In the genomic region with DNA sequence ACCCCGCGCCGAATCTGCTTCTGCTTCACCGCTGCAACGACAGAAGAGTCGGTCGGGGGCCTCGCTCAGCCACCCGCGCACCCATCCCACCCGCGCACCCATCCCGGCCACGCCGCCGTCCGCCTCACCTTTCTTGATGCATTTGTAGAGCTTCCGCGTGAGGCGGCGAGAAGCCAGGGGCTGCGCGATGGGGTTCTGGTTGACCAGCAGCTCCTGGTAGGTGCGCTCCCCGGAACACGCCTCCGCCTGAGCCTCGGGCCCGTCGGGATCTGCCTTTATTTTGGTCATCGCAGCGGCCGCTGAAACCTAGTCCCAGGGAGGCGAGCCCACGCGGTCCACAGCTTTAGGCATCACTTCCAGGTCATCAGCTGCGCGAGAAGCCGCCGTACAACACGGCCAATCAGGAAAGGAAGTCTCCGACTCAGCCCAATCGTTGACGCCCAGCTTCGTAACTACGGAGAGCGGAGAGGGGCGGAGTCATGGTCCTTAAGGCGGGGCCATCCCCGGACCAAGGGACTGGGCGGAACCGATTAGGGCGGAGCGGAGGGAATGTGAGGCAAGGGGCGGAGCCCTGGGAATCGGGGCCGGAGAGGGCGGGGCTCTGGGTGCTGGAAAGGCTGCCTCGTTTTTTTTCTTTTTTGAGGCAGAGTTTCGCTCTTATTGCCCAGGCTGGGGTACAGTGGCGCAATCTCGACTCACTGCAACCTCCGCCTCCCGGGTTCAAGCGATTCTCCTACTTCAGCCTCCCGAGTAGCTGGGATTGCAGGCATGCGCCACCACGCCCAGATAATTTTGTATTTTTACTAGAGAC, we compare ENCODE assay signal across 8 cellular contexts. TPM values are rescaled to one million over a fixed set of nuclear protein-coding genes. Genes with fewer than 3 reads are reported as not detected.
A peak's percentile ranks its signal among the peaks of the same experiment; 100 is the strongest.
DNase-seq lines count a peak whose midpoint lies in the region; TF ChIP-seq lines count a peak whose summit lies in the region.

A gene (minus strand): TSS at position 356 of the 811 bp plus-strand sequence. CDS start 68 bp downstream, at position 288.

- H3K4me3 ChIP-seq in NB4 (ENCODE audit: low read depth, low read length) (peak within 1 kb of the TSS; percentile 88), SK-N-MC (peak within 1 kb of the TSS; percentile 84)

- H3K36me3 Mint-ChIP-seq in HFFc6 (ENCODE audit: low read depth): peaks cover 27% of the 10 kb centered on the region; the same call in 1 of the 2 replicates
- peaks cover 22% of the 10 kb centered on the region for H3K36me3 Mint-ChIP-seq in activated naive CD4-positive, alpha-beta T cell treated with anti-CD3 and anti-CD28 coated beads, Interleukin-2, amount 10 ng/mL, durations not matched to agents 7 days and 5 days

- CTCF ChIA-PET in activated naive CD4-positive, alpha-beta T cell treated with anti-CD3 and anti-CD28 coated beads, Interleukin-2, amount 10 ng/mL, durations not matched to agents 7 days and 5 days (lab: Charles Lee): interaction anchor here (1.0 to 1.5 kb wide), 4 partner anchors 9 to 78 kb away, joined by 4 to 6 read pairs (median 5); no protein-coding TSS in a partner anchor

- H3K9ac ChIP-seq in SK-N-MC (ENCODE audit: insufficient read length): peak within 1 kb of the TSS; percentile 80

- TF ChIP-seq CTCF in HFFc6 (IDR thresholded peaks at IDR 0.05) (no peak), NB4 (IDR thresholded peaks at IDR 0.05; ENCODE audit: low read depth, low read length) (no peak)

- peak within 1 kb of the TSS; percentile 95 for H3K4me3 Mint-ChIP-seq in HFFc6
- H3K4me3 Mint-ChIP-seq in activated naive CD4-positive, alpha-beta T cell treated with anti-CD3 and anti-CD28 coated beads, Interleukin-2, amount 10 ng/mL, durations not matched to agents 7 days and 5 days: peak within 1 kb of the TSS; percentile 95

- H3K27me3 Mint-ChIP-seq in HFFc6 (ENCODE audit: insufficient read depth): no peaks in the 10 kb centered on the region; the same call in 1 of the 2 replicates
- no peaks in the 10 kb centered on the region for H3K27me3 Mint-ChIP-seq in activated naive CD4-positive, alpha-beta T cell treated with anti-CD3 and anti-CD28 coated beads, Interleukin-2, amount 10 ng/mL, durations not matched to agents 7 days and 5 days

- peaks cover 30% of the 10 kb centered on the region for H3K4me1 Mint-ChIP-seq in HFFc6 (ENCODE audit: low read depth)
- H3K4me1 Mint-ChIP-seq in activated naive CD4-positive, alpha-beta T cell treated with anti-CD3 and anti-CD28 coated beads, Interleukin-2, amount 10 ng/mL, durations not matched to agents 7 days and 5 days: peaks cover 52% of the 10 kb centered on the region

- DNase-seq in GM04503 (ENCODE audit: low read depth): peak; percentile 92
- DNase-seq in HFFc6: peak; percentile 98
- DNase-seq in NB4 (ENCODE audit: low read depth): peak; percentile 98
- peak; percentile 93 for DNase-seq in SK-N-MC (ENCODE audit: low read depth, low spot score)
- peak; percentile 99 for DNase-seq in activated naive CD4-positive, alpha-beta T cell treated with anti-CD3 and anti-CD28 coated beads, Interleukin-2, amount 10 ng/mL, durations not matched to agents 7 days and 5 days
- DNase-seq in germinal center (ENCODE audit: low spot score): peak; percentile 97
- peak; percentile 94 for DNase-seq in non-pigmented ciliary epithelial cell (ENCODE audit: low read depth)
- peak; percentile 100 for DNase-seq in superior temporal gyrus (ENCODE audit: extremely low spot score)

- peaks cover 39% of the 10 kb centered on the region; the same call in 1 of the 2 replicates for H3K36me3 ChIP-seq in SK-N-MC (ENCODE audit: insufficient read depth, low read length)

- H3K9me3 Mint-ChIP-seq in HFFc6: no peaks in the 10 kb centered on the region
- H3K9me3 Mint-ChIP-seq in activated naive CD4-positive, alpha-beta T cell treated with anti-CD3 and anti-CD28 coated beads, Interleukin-2, amount 10 ng/mL, durations not matched to agents 7 days and 5 days: no peaks in the 10 kb centered on the region

- H3K9me3 ChIP-seq in SK-N-MC (ENCODE audit: low read depth, low read length): no peaks in the 10 kb centered on the region

- TF ChIP-seq POLR2A in NB4 (IDR thresholded peaks at IDR 0.05; ENCODE audit: extremely low read depth, insufficient read length): peak; percentile 29

- H3K27ac Mint-ChIP-seq in HFFc6: peak within 1 kb of the TSS; percentile 88
- peak within 1 kb of the TSS; percentile 90 for H3K27ac Mint-ChIP-seq in activated naive CD4-positive, alpha-beta T cell treated with anti-CD3 and anti-CD28 coated beads, Interleukin-2, amount 10 ng/mL, durations not matched to agents 7 days and 5 days

- no peak within 1 kb of the TSS for H3K27ac ChIP-seq in SK-N-MC

RNA-seq across cellular contexts. Expression of the gene that starts here (rescaled TPM):
- 100 to 1,000 TPM; 172 to 204 (median 184) TPM for total RNA-seq in HFFc6 (2021; fragmentation: NEBNext Ultra II Directional; extraction: Animal tissue kit (Norgen Biotek cat#: 25700))
